ENCODE assay signal across 17 cellular contexts in the genomic region with DNA sequence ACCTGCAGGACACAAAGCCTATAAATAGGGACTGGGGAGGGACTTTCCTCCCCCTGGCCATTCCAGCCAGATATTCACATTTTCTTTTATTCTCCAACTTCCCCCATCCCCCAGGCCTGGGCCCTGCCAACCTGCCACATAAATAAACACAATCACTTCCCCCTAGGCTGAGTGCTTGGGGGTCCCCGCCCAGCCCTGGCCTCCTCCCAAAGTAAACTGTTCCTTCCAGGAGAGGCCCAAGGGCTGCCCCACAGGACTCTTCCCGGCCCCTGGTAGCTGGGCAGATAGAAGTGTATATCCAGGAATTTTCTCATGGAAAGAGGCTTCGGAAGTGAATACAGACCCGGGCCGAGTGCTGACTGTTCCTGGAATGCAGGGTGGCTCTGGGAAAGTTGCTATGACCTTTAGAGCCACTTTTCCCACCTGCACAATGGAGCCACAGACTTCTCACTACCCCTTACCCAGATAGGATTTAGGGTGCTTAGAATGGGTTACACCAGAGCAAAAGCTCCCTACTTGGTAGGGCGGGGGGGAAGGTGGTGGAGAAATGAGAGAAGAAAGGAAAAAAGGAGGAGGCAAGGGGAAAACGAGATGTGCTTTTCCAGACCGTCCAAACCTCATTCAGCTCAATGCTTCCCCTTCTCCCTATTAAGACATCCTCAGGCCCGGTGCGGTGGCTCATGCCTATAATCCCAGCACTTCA. TPM values are rescaled to one million over a fixed set of nuclear protein-coding genes. Genes with fewer than 3 reads are reported as not detected.
DNase-seq lines count a peak whose midpoint lies in the region; ATAC-seq, FAIRE-seq and TF ChIP-seq lines count a peak whose summit lies in the region.
"Had no signal": no experiment of that assay in that cellular context is flagged by ENCODE, and none has a peak within 500 bp of the region (broad histone marks: within the 10 kb centered on the region; RNA-seq: fewer than 3 reads in every experiment).

No MANE protein-coding gene starts in this region.

- FAIRE-seq in HepG2 (lab: Jason Lieb, UNC), result no peak
- FAIRE-seq: frontal cortex had no signal

- no peaks in the 10 kb centered on the region for H3K9me3 Mint-ChIP-seq in CD8-positive, alpha-beta memory T cell
- H3K9me3 Mint-ChIP-seq: activated CD4-positive, alpha-beta T cell treated with anti-CD3 and anti-CD28 coated beads, Interleukin-2, amount 10 ng/mL, durations not matched to agents 24 days and 14 days had no signal

- H3K27ac Mint-ChIP-seq in CD8-positive, alpha-beta memory T cell, result no peak overlapping the region
- H3K27ac Mint-ChIP-seq: activated CD4-positive, alpha-beta T cell treated with anti-CD3 and anti-CD28 coated beads, Interleukin-2, amount 10 ng/mL, durations not matched to agents 24 days and 14 days had no signal

- ATAC-seq in right lobe of liver (peak in 3 of 4 donors; percentile 8 to 51 (median 22)), HepG2 (no peak), lung (ENCODE audit: insufficient read depth, low FRiP score) (peak; percentile 9)

- CTCF ChIA-PET in HepG2 (lab: Yijun Ruan, JAX; ENCODE audit: low intra/inter-chr PET ratio, low total read pairs), result no interaction called here
- CTCF ChIA-PET in CD8-positive, alpha-beta memory T cell (lab: Charles Lee), result no interaction called here

- no peak for TF ChIP-seq CTCF in right lobe of liver (IDR thresholded peaks at IDR 0.05)
- no peak for TF ChIP-seq CTCF in HepG2 (CRISPR knock-in tag; IDR thresholded peaks at IDR 0.05)
- no peak for TF ChIP-seq CTCF in cardiac fibroblast (IDR thresholded peaks at IDR 0.05; ENCODE audit: low read depth, low read length)
- TF ChIP-seq CTCF in lung (IDR thresholded peaks at IDR 0.05; ENCODE audit: control extremely low read depth, extremely low read depth), result no peak

- H3K4me3 ChIP-seq in right lobe of liver (no peak overlapping the region), HepG2 (replicated peaks in 1 of 3; ENCODE audit: insufficient read depth in 1 of 3, low read depth in 2 of 3, low read length in 3 of 3) (no peak overlapping the region), cardiac fibroblast (replicated peaks in 1 of 2; ENCODE audit: low read depth in 2 of 2, low read length in 2 of 2) (no peak overlapping the region), lung (no peak overlapping the region)
- H3K4me3 ChIP-seq in CD8-positive, alpha-beta memory T cell (ENCODE audit: low read length), result no peak overlapping the region

- H3K36me3 Mint-ChIP-seq in CD8-positive, alpha-beta memory T cell, result peaks cover 0 to 81% (median 11%) of the 10 kb centered on the region in 3 donors

- TF ChIP-seq EP300 in HepG2 (IDR thresholded peaks at IDR 0.05; ENCODE audit: low read depth in 2 of 2, low read length in 2 of 2) (no peak), HepG2 (CRISPR knock-in tag; IDR thresholded peaks at IDR 0.05; ENCODE audit: borderline replicate concordance) (no peak)

- POLR2A ChIA-PET in HepG2 (lab: Yijun Ruan, JAX), result no interaction called here
- POLR2A ChIA-PET in CD8-positive, alpha-beta memory T cell (lab: Charles Lee), result no interaction called here

- no peak overlapping the region for H3K9ac ChIP-seq in HepG2 (ENCODE audit: insufficient read depth, low read depth, low read length)

- in situ Hi-C loops in HepG2 (cut with HindIII; ENCODE audit: extremely low pct_ligation_motif_present, low pct_unique_long_range_greater_than_20kb), result no loop called here

- H3K4me1 ChIP-seq in right lobe of liver, result peaks cover 0 to 25% (median 7%) of the 10 kb centered on the region in 4 donors
- H3K4me1 ChIP-seq in HepG2 (ENCODE audit: insufficient read depth, low read length), result no peaks in the 10 kb centered on the region
- peaks cover 0 to 28% of the 10 kb centered on the region in 2 donors for H3K4me1 ChIP-seq in lung (ENCODE audit: control insufficient read depth in 2 of 2, insufficient read depth in 2 of 2, low read length in 2 of 2)
- peaks cover 19% of the 10 kb centered on the region for H3K4me1 ChIP-seq in CD8-positive, alpha-beta memory T cell (ENCODE audit: insufficient read depth, low read length)

- WGBS in right lobe of liver (ENCODE audit: insufficient coverage, low coverage, low lambda C conversion rate, missing lambda C conversion rate), result 48% methylated on average over 8 of the region's 10 CpGs
- 93% methylated on average over 10 of the region's 10 CpGs for WGBS in HepG2 (ENCODE audit: low lambda C conversion rate)
- 51 to 80% methylated on average over 10 of the region's 10 CpGs for WGBS in lung, 2 donors

- no TSS peak for BruUV-seq in HepG2 (replicated peaks; lab: Mats Ljungman, UMichigan)

- no peaks in the 10 kb centered on the region for H3K79me2 ChIP-seq in HepG2 (ENCODE audit: insufficient read depth, low read length)

- TF ChIP-seq RAD21 in HepG2 (CRISPR knock-in tag; IDR thresholded peaks at IDR 0.05), result no peak

- H4K20me1 ChIP-seq in HepG2 (ENCODE audit: insufficient read depth, low read length), result no peaks in the 10 kb centered on the region

- H3K4me2 ChIP-seq in HepG2 (ENCODE audit: low read depth, low read length), result no peak overlapping the region

- no peak overlapping the region for H3K4me3 Mint-ChIP-seq in CD8-positive, alpha-beta memory T cell
- H3K4me3 Mint-ChIP-seq: activated CD4-positive, alpha-beta T cell treated with anti-CD3 and anti-CD28 coated beads, Interleukin-2, amount 10 ng/mL, durations not matched to agents 24 days and 14 days had no signal

- peaks cover 0 to 49% (median 8%) of the 10 kb centered on the region in 4 donors for H3K36me3 ChIP-seq in right lobe of liver
- H3K36me3 ChIP-seq in HepG2 (replicated peaks in 1 of 2; ENCODE audit: control insufficient read depth in 1 of 2, insufficient read depth in 2 of 2, low read length in 2 of 2), result peaks cover 46 to 69% of the 10 kb centered on the region in 2 experiments
- H3K36me3 ChIP-seq in lung (ENCODE audit: control insufficient read depth in 2 of 2, insufficient read depth in 2 of 2, low read length in 2 of 2), result peaks cover 12 to 41% of the 10 kb centered on the region in 2 donors
- H3K36me3 ChIP-seq in CD8-positive, alpha-beta memory T cell (ENCODE audit: insufficient read depth, low read length), result peaks cover 23% of the 10 kb centered on the region

- no peaks in the 10 kb centered on the region for H3K27me3 Mint-ChIP-seq in CD8-positive, alpha-beta memory T cell
- H3K27me3 Mint-ChIP-seq: activated CD4-positive, alpha-beta T cell treated with anti-CD3 and anti-CD28 coated beads, Interleukin-2, amount 10 ng/mL, durations not matched to agents 24 days and 14 days had no signal

- no peak overlapping the region for H2AFZ ChIP-seq in HepG2 (ENCODE audit: low read length)

- H3K9me3 ChIP-seq in right lobe of liver, result no peaks in the 10 kb centered on the region
- H3K9me3 ChIP-seq in HepG2 (ENCODE audit: low read length), result no peaks in the 10 kb centered on the region
- no peaks in the 10 kb centered on the region for H3K9me3 ChIP-seq in lung (ENCODE audit: control insufficient read depth in 2 of 2, insufficient read depth in 1 of 2, low read length in 1 of 2)
- H3K9me3 ChIP-seq in CD8-positive, alpha-beta memory T cell (ENCODE audit: low read length), result no peaks in the 10 kb centered on the region

- no peaks in the 10 kb centered on the region for H3K27me3 ChIP-seq in right lobe of liver
- no peaks in the 10 kb centered on the region for H3K27me3 ChIP-seq in HepG2 (ENCODE audit: control insufficient read depth in 1 of 2, insufficient read depth in 2 of 2, low read length in 2 of 2)
- no peaks in the 10 kb centered on the region for H3K27me3 ChIP-seq in lung (ENCODE audit: control insufficient read depth, insufficient read depth)
- no peaks in the 10 kb centered on the region for H3K27me3 ChIP-seq in CD8-positive, alpha-beta memory T cell (ENCODE audit: insufficient read depth, low read length, poor library complexity, severe bottlenecking)

- H3K27ac ChIP-seq in right lobe of liver (no peak overlapping the region), HepG2 (ENCODE audit: extremely low read length, insufficient read depth, low read length) (no peak overlapping the region), lung (ENCODE audit: low read depth in 1 of 2, low read length in 1 of 2) (peak overlapping the region in 1 of 2 donors; percentile 76)
- H3K27ac ChIP-seq in CD8-positive, alpha-beta memory T cell (ENCODE audit: low read depth, low read length), result no peak overlapping the region

- TF ChIP-seq POLR2A in right lobe of liver (IDR thresholded peaks at IDR 0.05) (no peak), HepG2 (IDR thresholded peaks at IDR 0.05; ENCODE audit: insufficient read depth in 1 of 2, low read depth in 2 of 2, low read length in 2 of 2) (no peak)

- intact Hi-C loops in right lobe of liver (cut with DNase I) (no loop called here), HepG2 (cut with micrococcal nuclease; ENCODE audit: unreplicated experiment) (no loop called here)

- DNase-seq in right lobe of liver (peak in 1 of 3 donors; percentile 67), HepG2 (ENCODE audit: low spot score) (no peak), cardiac fibroblast (ENCODE audit: low read depth in 2 of 2) (peak; percentile 18 to 60), lung (ENCODE audit: low spot score) (peak; percentile 81), DMS 273 treated with DMSO at 0.1 percent for 48 hours (lab: John Stamatoyannopoulos, UW) (no peak)
- no peak for DNase-seq in CD8-positive, alpha-beta memory T cell
- no peak for DNase-seq in stimulated activated CD4-positive, alpha-beta T cell treated with anti-CD3 and anti-CD28 coated beads, Interleukin-4, amount 100 ng/mL, for 4 hours
- no peak for DNase-seq in stimulated activated CD4-positive, alpha-beta T cell treated with anti-CD3 and anti-CD28 coated beads, Interleukin-1b, Interleukin-23, amount 100 ng/mL, for 48 hours
- DNase-seq: activated CD4-positive, alpha-beta T cell treated with anti-CD3 and anti-CD28 coated beads, Interleukin-2, amount 10 ng/mL, durations not matched to agents 24 days and 14 days; activated effector memory CD4-positive, alpha-beta T cell treated with Interleukin-2 at 50 U/mL for 16 hours; GF-D8; NCI-H1417 treated with DMSO at 0.1 percent for 48 hours; NCI-H82 had no signal

- peaks cover 20 to 22% (median 21%) of the 10 kb centered on the region in 3 donors for H3K4me1 Mint-ChIP-seq in CD8-positive, alpha-beta memory T cell

RNA-seq across cellular contexts. Expression of a gene that starts 8.5 kb away (rescaled TPM):
- total RNA-seq in right lobe of liver, result under 1 TPM in 1 of 6 experiments, not detected in 5; 0.31 TPM
- not detected in 2 replicates for total RNA-seq in HepG2 (2016; rRNA removed; fragmentation: Illumina TruSeq; extraction: Trizol)
- not detected in 2 replicates for total RNA-seq in HepG2 (2016; cell fraction: cytosol; rRNA removed; fragmentation: Illumina TruSeq; extraction: Trizol; ENCODE audit: low read depth)
- total RNA-seq in HepG2 (2016; cell fraction: insoluble cytoplasmic fraction; rRNA removed; fragmentation: Illumina TruSeq; extraction: Trizol), result not detected in 2 replicates
- not detected in 2 replicates for total RNA-seq in HepG2 (2016; cell fraction: membrane; rRNA removed; fragmentation: Illumina TruSeq; extraction: Trizol)
- not detected in 2 replicates for total RNA-seq in HepG2 (2016; cell fraction: nucleus; rRNA removed; fragmentation: Illumina TruSeq; extraction: Trizol)
- 0.07 and 0.09 TPM in 2 replicates for polyA plus RNA-seq in HepG2 (2011; rRNA removed)
- 0.03 and 0.12 TPM in 2 replicates for polyA plus RNA-seq in HepG2 (2011; cell fraction: cytosol; rRNA removed)
- 0.23 and 0.47 TPM in 2 replicates for polyA plus RNA-seq in HepG2 (2011; cell fraction: nucleus; rRNA removed)
- not detected in 2 replicates for polyA plus RNA-seq in HepG2 (2012)
- not detected in 2 replicates for polyA plus RNA-seq in HepG2 (2016; cell fraction: cytosol; fragmentation: Illumina TruSeq; extraction: Trizol; ENCODE audit: low read depth)
- polyA plus RNA-seq in HepG2 (2016; cell fraction: insoluble cytoplasmic fraction; fragmentation: Illumina TruSeq; extraction: Trizol; ENCODE audit: low read depth), result not detected in 2 replicates
- polyA plus RNA-seq in HepG2 (2016; cell fraction: membrane; fragmentation: Illumina TruSeq; extraction: Trizol; ENCODE audit: low read depth), result not detected in 2 replicates
- 0.39 TPM in 1 of 2 replicates, not detected in the other for polyA plus RNA-seq in HepG2 (2016; cell fraction: nucleus; fragmentation: Illumina TruSeq; extraction: Trizol; ENCODE audit: insufficient read depth, low read depth)
- 0.40 TPM in 1 of 2 replicates, not detected in the other for polyA minus RNA-seq in HepG2 (2011; rRNA and poly(A)+ RNA removed; ENCODE audit: low replicate concordance)
- polyA minus RNA-seq in HepG2 (2011; cell fraction: cytosol; rRNA and poly(A)+ RNA removed), result not detected in 2 replicates
- not detected in 2 replicates for polyA minus RNA-seq in HepG2 (2011; cell fraction: nucleus; rRNA and poly(A)+ RNA removed)
- 1 to 10 TPM; 1.7 to 2.9 TPM for total RNA-seq in lung
- polyA plus RNA-seq in lung, result 100 to 1,000 TPM in 1 of 2 donors, 1 to 10 TPM in 1; 7.8 to 317 TPM
- not detected for total RNA-seq in CD8-positive, alpha-beta memory T cell
- polyA plus RNA-seq in CD8-positive, alpha-beta memory T cell, result not detected
- total RNA-seq: activated CD4-positive, alpha-beta T cell treated with anti-CD3 and anti-CD28 coated beads, Interleukin-2, amount 10 ng/mL, durations not matched to agents 24 days and 14 days; frontal cortex; renal cortical epithelial cell; temporal lobe had no signal
- polyA plus RNA-seq: AG04450 had no signal

RNA-seq across cellular contexts. Expression of a gene that starts 30.5 kb away (rescaled TPM):
- total RNA-seq in right lobe of liver (10 to 100 TPM; 29.0 to 38.2 (median 35.9) TPM), HepG2 (2016; rRNA removed; fragmentation: Illumina TruSeq; extraction: Trizol) (51.1 and 66.5 TPM in 2 replicates), lung (10 to 100 TPM; 69.9 to 82.3 TPM)
- 14.5 and 17.6 TPM in 2 replicates for total RNA-seq in HepG2 (2016; cell fraction: cytosol; rRNA removed; fragmentation: Illumina TruSeq; extraction: Trizol; ENCODE audit: low read depth)
- total RNA-seq in HepG2 (2016; cell fraction: insoluble cytoplasmic fraction; rRNA removed; fragmentation: Illumina TruSeq; extraction: Trizol), result 50.7 and 65.1 TPM in 2 replicates
- 26.0 and 27.2 TPM in 2 replicates for total RNA-seq in HepG2 (2016; cell fraction: membrane; rRNA removed; fragmentation: Illumina TruSeq; extraction: Trizol)
- total RNA-seq in HepG2 (2016; cell fraction: nucleus; rRNA removed; fragmentation: Illumina TruSeq; extraction: Trizol), result 65.1 and 70.6 TPM in 2 replicates
- polyA plus RNA-seq in HepG2 (2011; rRNA removed) (67.7 and 78.0 TPM in 2 replicates), lung (100 to 1,000 TPM in 1 of 2 donors, 10 to 100 TPM in 1; 48.2 to 149 TPM)
- polyA plus RNA-seq in HepG2 (2011; cell fraction: cytosol; rRNA removed), result 28.7 and 32.2 TPM in 2 replicates
- polyA plus RNA-seq in HepG2 (2011; cell fraction: nucleus; rRNA removed), result 613 and 896 TPM in 2 replicates
- polyA plus RNA-seq in HepG2 (2012), result 70.6 and 74.6 TPM in 2 replicates
- polyA plus RNA-seq in HepG2 (2016; cell fraction: cytosol; fragmentation: Illumina TruSeq; extraction: Trizol; ENCODE audit: low read depth), result 9.7 and 12.0 TPM in 2 replicates
- 46.8 and 59.5 TPM in 2 replicates for polyA plus RNA-seq in HepG2 (2016; cell fraction: insoluble cytoplasmic fraction; fragmentation: Illumina TruSeq; extraction: Trizol; ENCODE audit: low read depth)
- polyA plus RNA-seq in HepG2 (2016; cell fraction: membrane; fragmentation: Illumina TruSeq; extraction: Trizol; ENCODE audit: low read depth), result 20.4 and 23.8 TPM in 2 replicates
- 182 and 188 TPM in 2 replicates for polyA plus RNA-seq in HepG2 (2016; cell fraction: nucleus; fragmentation: Illumina TruSeq; extraction: Trizol; ENCODE audit: insufficient read depth, low read depth)
- polyA minus RNA-seq in HepG2 (2011; rRNA and poly(A)+ RNA removed; ENCODE audit: low replicate concordance), result 133 and 240 TPM in 2 replicates
- polyA minus RNA-seq in HepG2 (2011; cell fraction: cytosol; rRNA and poly(A)+ RNA removed), result 49.1 and 58.4 TPM in 2 replicates
- polyA minus RNA-seq in HepG2 (2011; cell fraction: nucleus; rRNA and poly(A)+ RNA removed), result 159 and 161 TPM in 2 replicates
- total RNA-seq in CD8-positive, alpha-beta memory T cell, result 100 to 1,000 TPM; 118 to 121 TPM
- polyA plus RNA-seq in CD8-positive, alpha-beta memory T cell, result 51.2 TPM

RNA-seq across cellular contexts. Expression of a gene that starts 39.0 kb away (rescaled TPM):
- total RNA-seq in right lobe of liver (1 to 10 TPM; 3.7 to 9.4 (median 7.7) TPM), HepG2 (2016; rRNA removed; fragmentation: Illumina TruSeq; extraction: Trizol) (9.9 and 10.4 TPM in 2 replicates), lung (10 to 100 TPM; 41.3 to 55.9 TPM)
- total RNA-seq in HepG2 (2016; cell fraction: cytosol; rRNA removed; fragmentation: Illumina TruSeq; extraction: Trizol; ENCODE audit: low read depth), result 4.9 and 5.0 TPM in 2 replicates
- total RNA-seq in HepG2 (2016; cell fraction: insoluble cytoplasmic fraction; rRNA removed; fragmentation: Illumina TruSeq; extraction: Trizol), result 8.1 and 10.9 TPM in 2 replicates
- total RNA-seq in HepG2 (2016; cell fraction: membrane; rRNA removed; fragmentation: Illumina TruSeq; extraction: Trizol), result 12.8 TPM in 2 replicates
- 5.9 and 6.8 TPM in 2 replicates for total RNA-seq in HepG2 (2016; cell fraction: nucleus; rRNA removed; fragmentation: Illumina TruSeq; extraction: Trizol)
- polyA plus RNA-seq in HepG2 (2011; rRNA removed) (8.0 and 8.6 TPM in 2 replicates), lung (10 to 100 TPM; 28.5 to 33.6 TPM)
- 7.7 and 8.0 TPM in 2 replicates for polyA plus RNA-seq in HepG2 (2011; cell fraction: cytosol; rRNA removed)
- polyA plus RNA-seq in HepG2 (2011; cell fraction: nucleus; rRNA removed), result 12.1 and 13.6 TPM in 2 replicates
- 11.6 and 15.5 TPM in 2 replicates for polyA plus RNA-seq in HepG2 (2012)
- 4.3 TPM in 2 replicates for polyA plus RNA-seq in HepG2 (2016; cell fraction: cytosol; fragmentation: Illumina TruSeq; extraction: Trizol; ENCODE audit: low read depth)
- polyA plus RNA-seq in HepG2 (2016; cell fraction: insoluble cytoplasmic fraction; fragmentation: Illumina TruSeq; extraction: Trizol; ENCODE audit: low read depth), result 8.0 and 12.4 TPM in 2 replicates
- polyA plus RNA-seq in HepG2 (2016; cell fraction: membrane; fragmentation: Illumina TruSeq; extraction: Trizol; ENCODE audit: low read depth), result 9.9 and 10.7 TPM in 2 replicates
- polyA plus RNA-seq in HepG2 (2016; cell fraction: nucleus; fragmentation: Illumina TruSeq; extraction: Trizol; ENCODE audit: insufficient read depth, low read depth), result 11.5 and 12.3 TPM in 2 replicates
- 14.3 and 17.9 TPM in 2 replicates for polyA minus RNA-seq in HepG2 (2011; rRNA and poly(A)+ RNA removed; ENCODE audit: low replicate concordance)
- polyA minus RNA-seq in HepG2 (2011; cell fraction: cytosol; rRNA and poly(A)+ RNA removed), result 5.3 and 7.4 TPM in 2 replicates
- polyA minus RNA-seq in HepG2 (2011; cell fraction: nucleus; rRNA and poly(A)+ RNA removed), result 7.2 and 7.5 TPM in 2 replicates
- 10 to 100 TPM; 12.6 to 13.2 TPM for total RNA-seq in CD8-positive, alpha-beta memory T cell
- 17.0 TPM for polyA plus RNA-seq in CD8-positive, alpha-beta memory T cell

RNA-seq across cellular contexts. Expression of a gene that starts 43.1 kb away (rescaled TPM):
- total RNA-seq in right lobe of liver, result 10 to 100 TPM; 58.3 to 85.3 (median 67.4) TPM
- total RNA-seq in HepG2 (2016; rRNA removed; fragmentation: Illumina TruSeq; extraction: Trizol), result 114 and 146 TPM in 2 replicates
- 19.9 and 20.3 TPM in 2 replicates for total RNA-seq in HepG2 (2016; cell fraction: cytosol; rRNA removed; fragmentation: Illumina TruSeq; extraction: Trizol; ENCODE audit: low read depth)
- total RNA-seq in HepG2 (2016; cell fraction: insoluble cytoplasmic fraction; rRNA removed; fragmentation: Illumina TruSeq; extraction: Trizol), result 99.4 and 154 TPM in 2 replicates
- 37.5 and 39.8 TPM in 2 replicates for total RNA-seq in HepG2 (2016; cell fraction: membrane; rRNA removed; fragmentation: Illumina TruSeq; extraction: Trizol)
- 88.8 and 102 TPM in 2 replicates for total RNA-seq in HepG2 (2016; cell fraction: nucleus; rRNA removed; fragmentation: Illumina TruSeq; extraction: Trizol)
- 97.4 and 118 TPM in 2 replicates for polyA plus RNA-seq in HepG2 (2011; rRNA removed)
- polyA plus RNA-seq in HepG2 (2011; cell fraction: cytosol; rRNA removed), result 82.0 and 93.0 TPM in 2 replicates
- 117 and 120 TPM in 2 replicates for polyA plus RNA-seq in HepG2 (2011; cell fraction: nucleus; rRNA removed)
- polyA plus RNA-seq in HepG2 (2012), result 97.2 and 131 TPM in 2 replicates
- 14.5 and 14.8 TPM in 2 replicates for polyA plus RNA-seq in HepG2 (2016; cell fraction: cytosol; fragmentation: Illumina TruSeq; extraction: Trizol; ENCODE audit: low read depth)
- polyA plus RNA-seq in HepG2 (2016; cell fraction: insoluble cytoplasmic fraction; fragmentation: Illumina TruSeq; extraction: Trizol; ENCODE audit: low read depth), result 110 and 126 TPM in 2 replicates
- polyA plus RNA-seq in HepG2 (2016; cell fraction: membrane; fragmentation: Illumina TruSeq; extraction: Trizol; ENCODE audit: low read depth), result 20.5 and 22.5 TPM in 2 replicates
- polyA plus RNA-seq in HepG2 (2016; cell fraction: nucleus; fragmentation: Illumina TruSeq; extraction: Trizol; ENCODE audit: insufficient read depth, low read depth), result 160 and 165 TPM in 2 replicates
- 151 and 161 TPM in 2 replicates for polyA minus RNA-seq in HepG2 (2011; rRNA and poly(A)+ RNA removed; ENCODE audit: low replicate concordance)
- polyA minus RNA-seq in HepG2 (2011; cell fraction: cytosol; rRNA and poly(A)+ RNA removed), result 49.5 and 51.3 TPM in 2 replicates
- polyA minus RNA-seq in HepG2 (2011; cell fraction: nucleus; rRNA and poly(A)+ RNA removed), result 34.4 and 36.3 TPM in 2 replicates
- 10 to 100 TPM; 56.2 to 99.2 TPM for total RNA-seq in lung
- polyA plus RNA-seq in lung, result 100 to 1,000 TPM in 1 of 2 donors, 10 to 100 TPM in 1; 70.4 to 105 TPM
- 100 to 1,000 TPM; 185 to 186 TPM for total RNA-seq in CD8-positive, alpha-beta memory T cell
- polyA plus RNA-seq in CD8-positive, alpha-beta memory T cell, result 51.1 TPM

Comparison
In these comparisons a context has a peak if more than half of its experiments do, and no peak if none do; other contexts are left out.
1. DNase-seq: peak in cardiac fibroblast (2 of 2) and lung (single experiment); none in HepG2 (single experiment), CD8-positive, alpha-beta memory T cell (0 of 5), stimulated activated CD4-positive, alpha-beta T cell treated with anti-CD3 and anti-CD28 coated beads, Interleukin-4, amount 100 ng/mL, for 4 hours (0 of 2), stimulated activated CD4-positive, alpha-beta T cell treated with anti-CD3 and anti-CD28 coated beads, Interleukin-1b, Interleukin-23, amount 100 ng/mL, for 48 hours (single experiment) and DMS 273 treated with DMSO at 0.1 percent for 48 hours (single experiment).